In the genomic region with DNA sequence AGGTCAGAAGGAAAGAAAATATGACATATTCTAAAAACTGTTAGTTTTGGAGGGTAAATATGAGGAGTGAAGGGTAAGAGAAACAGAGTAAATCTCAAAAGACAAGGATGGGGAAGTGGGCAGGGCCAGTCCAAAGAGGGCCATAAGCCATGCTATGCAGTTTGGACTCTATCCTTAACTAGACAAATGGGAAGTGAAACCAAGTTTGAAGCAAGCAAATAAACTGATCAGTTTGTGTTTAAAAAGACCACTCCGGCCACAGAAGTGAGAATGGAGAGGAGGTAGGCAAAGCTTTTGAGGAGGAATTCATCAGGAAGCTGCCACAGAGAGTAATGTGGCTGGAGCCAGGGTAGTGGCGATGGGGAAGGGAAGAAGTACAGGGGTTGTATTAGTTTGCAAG, we compare ENCODE assay signal across 11 cellular contexts.
DNase-seq lines count a peak whose midpoint lies in the region; ATAC-seq and TF ChIP-seq lines count a peak whose summit lies in the region.
"Had no signal": no experiment of that assay in that cellular context is flagged by ENCODE, and none has a peak within 500 bp of the region (broad histone marks: within the 10 kb centered on the region; RNA-seq: fewer than 3 reads in every experiment).

No MANE protein-coding gene starts in this region.

- intact Hi-C loops in dendritic cell treated with granulocyte-macrophage colony-stimulating factor and Interleukin-4, amounts not matched to agents 40 ng/mL and 50 ng/mL, for 4 days (cut with micrococcal nuclease), result loop anchor here (5.0 kb wide), 1 partner anchor 36 kb away; a partner anchor contains a TSS

- no peaks in the 10 kb centered on the region for H3K36me3 Mint-ChIP-seq in dendritic cell treated with granulocyte-macrophage colony-stimulating factor and Interleukin-4, amounts not matched to agents 40 ng/mL and 50 ng/mL, for 4 days (ENCODE audit: low read depth)
- H3K36me3 Mint-ChIP-seq: activated naive CD4-positive, alpha-beta T cell treated with anti-CD3 and anti-CD28 coated beads, Interleukin-2, amount 50 U/mL, for 72 hours had no signal

- H3K9me3 Mint-ChIP-seq in dendritic cell treated with granulocyte-macrophage colony-stimulating factor and Interleukin-4, amounts not matched to agents 40 ng/mL and 50 ng/mL, for 4 days, result no peaks in the 10 kb centered on the region
- H3K9me3 Mint-ChIP-seq: activated naive CD4-positive, alpha-beta T cell treated with anti-CD3 and anti-CD28 coated beads, Interleukin-2, amount 50 U/mL, for 72 hours had no signal

- in situ Hi-C loops in GM13977 (cut with MboI; ENCODE audit: low pct_unique_long_range_greater_than_20kb, low sequenced_read_pairs, unreplicated experiment), result no loop called here

- TF ChIP-seq CTCF in GM13977 (IDR thresholded peaks at IDR 0.05; ENCODE audit: extremely low read depth, insufficient read depth, missing control alignments), result no peak

- ATAC-seq in GM21390 (IDR thresholded peaks at IDR 0.05; ENCODE audit: unreplicated experiment) (peak; percentile 64), HG03159 (IDR thresholded peaks at IDR 0.05; ENCODE audit: unreplicated experiment) (peak; percentile 81)
- ATAC-seq: activated naive CD4-positive, alpha-beta T cell treated with anti-CD3 and anti-CD28 coated beads, Interleukin-2, amount 50 U/mL, for 72 hours had no signal

- H3K27ac Mint-ChIP-seq in dendritic cell treated with granulocyte-macrophage colony-stimulating factor and Interleukin-4, amounts not matched to agents 40 ng/mL and 50 ng/mL, for 4 days, result peak overlapping the region; percentile 85
- H3K27ac Mint-ChIP-seq: activated naive CD4-positive, alpha-beta T cell treated with anti-CD3 and anti-CD28 coated beads, Interleukin-2, amount 50 U/mL, for 72 hours had no signal

- H3K4me1 Mint-ChIP-seq in dendritic cell treated with granulocyte-macrophage colony-stimulating factor and Interleukin-4, amounts not matched to agents 40 ng/mL and 50 ng/mL, for 4 days (ENCODE audit: low read depth), result peaks cover 37% of the 10 kb centered on the region

- peak; percentile 10 for DNase-seq in GM13977 (ENCODE audit: low spot score)
- no peak for DNase-seq in NCI-H187 (lab: John Stamatoyannopoulos, UW)
- no peak for DNase-seq in T-helper 2 cell
- no peak for DNase-seq in NCI-H1092 treated with DMSO at 0.1 percent for 48 hours (lab: John Stamatoyannopoulos, UW)
- DNase-seq in DMS53 treated with DMSO at 0.1 percent for 48 hours (lab: John Stamatoyannopoulos, UW; ENCODE audit: unreplicated experiment), result no peak
- DNase-seq: effector CD8-positive, alpha-beta T cell; nucleus accumbens had no signal

- peak overlapping the region; percentile 62 for H3K4me3 Mint-ChIP-seq in dendritic cell treated with granulocyte-macrophage colony-stimulating factor and Interleukin-4, amounts not matched to agents 40 ng/mL and 50 ng/mL, for 4 days

- peaks cover 3% of the 10 kb centered on the region for H3K27me3 Mint-ChIP-seq in dendritic cell treated with granulocyte-macrophage colony-stimulating factor and Interleukin-4, amounts not matched to agents 40 ng/mL and 50 ng/mL, for 4 days
